ENCODE assay signal across 25 cellular contexts in genomic region chr9:127281887-127282286, GRCh38.
"Had no signal": no experiment of that assay in that cellular context is flagged by ENCODE, and none has a peak within 500 bp of the region (broad histone marks: within the 10 kb centered on the region; RNA-seq: fewer than 3 reads in every experiment).

No MANE protein-coding gene starts in this region.

- H3K27me3 Mint-ChIP-seq: activated B cell treated with CpG ODN at 0.5 μM for 24 hours, type B pancreatic cell had no signal

- H3K4me1 ChIP-seq: uterus had no signal

- H3K27me3 ChIP-seq: neutrophil, uterus had no signal

- ATAC-seq: activated CD8-positive, alpha-beta T cell treated with anti-CD3 and anti-CD28 coated beads for 36 hours; activated naive CD8-positive, alpha-beta T cell treated with anti-CD3 and anti-CD28 coated beads, Interleukin-2, amount 50 U/mL, for 24 hours; activated T-cell treated with anti-CD3 and anti-CD28 coated beads, Interleukin-2, amount 50 U/mL, for 4 hours; activated T-helper 17 cell treated with anti-CD3 and anti-CD28 coated beads, Interleukin-2, amount 50 U/mL, for 72 hours; esophagus mucosa; sciatic nerve; stimulated activated naive CD8-positive, alpha-beta T cell treated with anti-CD3 and anti-CD28 coated beads, Interleukin-15, Interleukin-2, amounts not matched to agents 100 U/mL and 50 U/mL, for 24 hours had no signal

- H3K4me3 ChIP-seq: skin epidermis, uterus had no signal

- H3K9me3 ChIP-seq: neutrophil, uterus had no signal

- H3K27ac Mint-ChIP-seq: activated B cell treated with CpG ODN at 0.5 μM for 24 hours; activated CD8-positive, alpha-beta T cell treated with anti-CD3 and anti-CD28 coated beads for 36 hours; activated naive CD4-positive, alpha-beta T cell treated with anti-CD3 and anti-CD28 coated beads, Interleukin-2, amount 50 U/mL, for 24 hours; activated naive CD8-positive, alpha-beta T cell treated with anti-CD3 and anti-CD28 coated beads, Interleukin-2, amount 50 U/mL, for 24 hours; activated T-helper 17 cell treated with anti-CD3 and anti-CD28 coated beads, Interleukin-2, amount 50 U/mL, for 72 hours; endodermal cell; nephron progenitor cell; type B pancreatic cell had no signal

- H3K36me3 ChIP-seq: neutrophil, uterus had no signal

- H3K4me1 Mint-ChIP-seq: activated T-helper 17 cell treated with anti-CD3 and anti-CD28 coated beads, Interleukin-2, amount 50 U/mL, for 72 hours; endodermal cell; nephron progenitor cell had no signal

- H3K9me3 Mint-ChIP-seq: activated CD8-positive, alpha-beta T cell treated with anti-CD3 and anti-CD28 coated beads for 36 hours; activated naive CD4-positive, alpha-beta T cell treated with anti-CD3 and anti-CD28 coated beads, Interleukin-2, amount 50 U/mL, for 24 hours; activated naive CD8-positive, alpha-beta T cell treated with anti-CD3 and anti-CD28 coated beads, Interleukin-2, amount 50 U/mL, for 24 hours; activated T-cell treated with anti-CD3 and anti-CD28 coated beads, Interleukin-2, amount 50 U/mL, for 4 hours; activated T-helper 17 cell treated with anti-CD3 and anti-CD28 coated beads, Interleukin-2, amount 50 U/mL, for 72 hours; endodermal cell; nephron progenitor cell had no signal

- DNase-seq: activated B cell treated with CpG ODN at 0.5 μM for 24 hours; activated CD4-positive, alpha-beta T cell treated with anti-CD3 and anti-CD28 coated beads, Interleukin-2, amount 50 U/mL, for 1 hour; activated CD8-positive, alpha-beta T cell treated with anti-CD3 and anti-CD28 coated beads for 36 hours; activated gamma-delta T cell treated with Interleukin-2 at 50 U/mL for 16 hours; activated naive CD8-positive, alpha-beta T cell treated with anti-CD3 and anti-CD28 coated beads, Interleukin-2, amount 50 U/mL, for 24 hours; activated T-cell treated with anti-CD3 and anti-CD28 coated beads, Interleukin-2, amount 50 U/mL, for 4 hours; amygdala; cortex of kidney; endodermal cell; foreskin fibroblast; head of caudate nucleus; left ventricle myocardium superior; nephron progenitor cell; stimulated activated CD4-positive, alpha-beta T cell treated with anti-CD3 and anti-CD28 coated beads, Interleukin-12 subunit alpha, Interleukin-12 subunit beta, amount 100 ng/mL, for 4 hours; stimulated activated CD4-positive, alpha-beta T cell treated with anti-CD3 and anti-CD28 coated beads, Interleukin-4, amount 100 ng/mL, for 1 hour; stimulated activated naive CD8-positive, alpha-beta T cell treated with anti-CD3 and anti-CD28 coated beads, Interleukin-15, Interleukin-2, amounts not matched to agents 100 U/mL and 50 U/mL, for 24 hours; T-helper 2 cell; uterus had no signal

- H3K4me3 Mint-ChIP-seq: activated B cell treated with CpG ODN at 0.5 μM for 24 hours; activated CD8-positive, alpha-beta T cell treated with anti-CD3 and anti-CD28 coated beads for 36 hours; activated naive CD4-positive, alpha-beta T cell treated with anti-CD3 and anti-CD28 coated beads, Interleukin-2, amount 50 U/mL, for 24 hours; activated naive CD8-positive, alpha-beta T cell treated with anti-CD3 and anti-CD28 coated beads, Interleukin-2, amount 50 U/mL, for 24 hours; activated T-cell treated with anti-CD3 and anti-CD28 coated beads, Interleukin-2, amount 50 U/mL, for 4 hours; activated T-helper 17 cell treated with anti-CD3 and anti-CD28 coated beads, Interleukin-2, amount 50 U/mL, for 72 hours; endodermal cell; nephron progenitor cell; type B pancreatic cell had no signal

- H3K27ac ChIP-seq: neutrophil, skin epidermis, uterus had no signal

- H3K36me3 Mint-ChIP-seq: type B pancreatic cell had no signal
